In genomic region chr1:45339694-45340558, GRCh38 we compare ENCODE assay signal across 1 cellular context.
TF ChIP-seq lines count a peak whose summit lies in the region.

Gene MUTYH, minus strand, starts transcription at chr1:45340440. Its CDS starts 5,935 bp downstream, at chr1:45334505.
Gene TOE1, plus strand, starts transcription at chr1:45340170. Its CDS starts 83 bp downstream, at chr1:45340253.

TF ChIP-seq in K562, 482 proteins besides CTCF, POLR2A, EP300 and RAD21 (continued from another document and continues in another):
- TF ChIP-seq ZBTB40 (IDR thresholded peaks at IDR 0.05) = peak; percentile 86
- TF ChIP-seq ZBTB40 (CRISPR knock-in tag; IDR thresholded peaks at IDR 0.05) = no peak
- TF ChIP-seq FIP1L1 (IDR thresholded peaks at IDR 0.05; ENCODE audit: low read depth, low read length, poor library complexity, severe bottlenecking) = peak; percentile 94
- TF ChIP-seq SP1 (CRISPR knock-in tag; IDR thresholded peaks at IDR 0.05) = peak; percentile 96
- peak in 2 of 3 experiments; percentile 78 to 95; a peak in 4 of 6 replicates for TF ChIP-seq ZBTB11 (CRISPR knock-in tag; IDR thresholded peaks at IDR 0.05)
- TF ChIP-seq PCBP1 (IDR thresholded peaks at IDR 0.05; ENCODE audit: low read depth, low read length, poor library complexity, severe bottlenecking) = peak; percentile 90
- no peak for TF ChIP-seq ZNF561 (CRISPR knock-in tag; conservative IDR thresholded peaks at IDR 0.05)
- peak; percentile 45; the same call in 1 of the 2 replicates for TF ChIP-seq ZNF175 (CRISPR knock-in tag; IDR thresholded peaks at IDR 0.05; ENCODE audit: low read depth)
- TF ChIP-seq TAF7 (tag; IDR thresholded peaks at IDR 0.05) = peak; percentile 96
- peak; percentile 49; the same call in 1 of the 2 replicates for TF ChIP-seq CBFB (CRISPR knock-in tag; IDR thresholded peaks at IDR 0.05)
- TF ChIP-seq TOE1 (IDR thresholded peaks at IDR 0.05; ENCODE audit: borderline replicate concordance) = peak; percentile 86; the same call in 1 of the 2 replicates
- TF ChIP-seq TOE1 (CRISPR knock-in tag; IDR thresholded peaks at IDR 0.05; ENCODE audit: borderline replicate concordance, low read depth) = no peak
- TF ChIP-seq HMGXB4 (CRISPR knock-in tag; IDR thresholded peaks at IDR 0.05) = peak; percentile 83; the same call in 1 of the 2 replicates
- TF ChIP-seq ZBTB49 (CRISPR knock-in tag; IDR thresholded peaks at IDR 0.05; ENCODE audit: borderline replicate concordance) = peak; percentile 56
- peak; percentile 69 for TF ChIP-seq SMARCA4 (IDR thresholded peaks at IDR 0.05)
- peak; percentile 89 for TF ChIP-seq KAT7 (CRISPR knock-in tag; IDR thresholded peaks at IDR 0.05; ENCODE audit: borderline replicate concordance)
- TF ChIP-seq IRF1 (CRISPR knock-in tag; IDR thresholded peaks at IDR 0.05; ENCODE audit: borderline replicate concordance) = peak; percentile 38; the same call in 1 of the 2 replicates
- TF ChIP-seq ADNP (tag; IDR thresholded peaks at IDR 0.05) = no peak
- peak; percentile 97 for TF ChIP-seq NFRKB (IDR thresholded peaks at IDR 0.05; ENCODE audit: low read depth)
- peak; percentile 83; the same call in 1 of the 2 replicates for TF ChIP-seq OTX1 (CRISPR knock-in tag; IDR thresholded peaks at IDR 0.05)
- peak; percentile 72 to 76 for TF ChIP-seq SIX5 (IDR thresholded peaks at IDR 0.05; ENCODE audit: borderline replicate concordance in 1 of 2, insufficient read depth in 1 of 2, low read depth in 1 of 2, low read length in 2 of 2)
- TF ChIP-seq PRPF4 (IDR thresholded peaks at IDR 0.05; ENCODE audit: insufficient read depth, low read depth, low read length, poor library complexity, severe bottlenecking) = peak; percentile 65
- TF ChIP-seq ZNF766 (CRISPR knock-in tag; conservative IDR thresholded peaks at IDR 0.05) = peak; percentile 91
- TF ChIP-seq ZNF224 (CRISPR knock-in tag; IDR thresholded peaks at IDR 0.05) = no peak
- peak; percentile 48; the same call in 1 of the 2 replicates for TF ChIP-seq ATF1 (CRISPR knock-in tag; IDR thresholded peaks at IDR 0.05)
- TF ChIP-seq ATF1 (tag; IDR thresholded peaks at IDR 0.05) = peak; percentile 91
- TF ChIP-seq GABPB1 (CRISPR knock-in tag; IDR thresholded peaks at IDR 0.05) = peak; percentile 93
- TF ChIP-seq RAD51 (IDR thresholded peaks at IDR 0.05; ENCODE audit: borderline replicate concordance, low read depth) = no peak
- peak in 1 of 2 experiments; percentile 86; a peak in 1 of 4 replicates for TF ChIP-seq TEAD1 (CRISPR knock-in tag; IDR thresholded peaks at IDR 0.05)
- 0 out of 2 replicates have a peak, but pooled peaks have one; percentile 23 for TF ChIP-seq BHLHE40 (IDR thresholded peaks at IDR 0.05; ENCODE audit: low read length)
- TF ChIP-seq ZNF217 (CRISPR knock-in tag; IDR thresholded peaks at IDR 0.05) = no peak
- peak; percentile 15 to 50; a peak in 1 of 4 replicates for TF ChIP-seq MLLT1 (IDR thresholded peaks at IDR 0.05)
- TF ChIP-seq HNRNPL (IDR thresholded peaks at IDR 0.05; ENCODE audit: low read depth, low read length) = peak; percentile 48; the same call in 1 of the 2 replicates
- TF ChIP-seq HMGN3 (IDR thresholded peaks at IDR 0.05; ENCODE audit: borderline replicate concordance, extremely low read depth, insufficient read length, low read depth, low read length) = peak; percentile 94
- TF ChIP-seq CBX2 (IDR thresholded peaks at IDR 0.05; ENCODE audit: insufficient read depth, low read length, poor library complexity, severe bottlenecking) = no peak
- 0 out of 2 replicates have a peak, but pooled peaks have one; percentile 5 for TF ChIP-seq TRIM25 (IDR thresholded peaks at IDR 0.05; ENCODE audit: borderline replicate concordance)
